In genomic region chr4:41217020-41217333, GRCh38 we compare ENCODE assay signal across 9 cellular contexts. TPM values are rescaled to one million over a fixed set of nuclear protein-coding genes. Genes with fewer than 3 reads are reported as not detected.
DNase-seq lines count a peak whose midpoint lies in the region; ATAC-seq and TF ChIP-seq lines count a peak whose summit lies in the region.
"Had no signal": no experiment of that assay in that cellular context is flagged by ENCODE, and none has a peak within 500 bp of the region (broad histone marks: within the 10 kb centered on the region; RNA-seq: fewer than 3 reads in every experiment).

No MANE protein-coding gene starts in this region.

- peak overlapping the region; percentile 77 for H3K4me3 Mint-ChIP-seq in GM23338
- peak overlapping the region; percentile 81 for H3K4me3 Mint-ChIP-seq in T-helper 17 cell

- H3K9me3 Mint-ChIP-seq in GM23338: no peaks in the 10 kb centered on the region

- no peaks in the 10 kb centered on the region for H3K36me3 ChIP-seq in GM23338 (ENCODE audit: insufficient read depth)

- H3K4me1 Mint-ChIP-seq in GM23338 (peaks cover 47% of the 10 kb centered on the region), T-helper 17 cell (peaks cover 13% of the 10 kb centered on the region)

- TF ChIP-seq CTCF in GM23338 (conservative IDR thresholded peaks at IDR 0.05; ENCODE audit: low read depth in 2 of 2) (no peak), fibroblast of mammary gland (conservative IDR thresholded peaks at IDR 0.05; ENCODE audit: control insufficient read depth, insufficient read depth, low read depth, low read length) (no peak), retinal pigment epithelial cell (conservative IDR thresholded peaks at IDR 0.05; ENCODE audit: low read depth, low read length) (no peak)

- peak overlapping the region; percentile 58 for H3K4me3 ChIP-seq in GM23338
- H3K4me3 ChIP-seq in fibroblast of mammary gland (ENCODE audit: control insufficient read depth, low read depth, low read length): peak overlapping the region; percentile 74
- peak overlapping the region; percentile 82 for H3K4me3 ChIP-seq in retinal pigment epithelial cell (ENCODE audit: low read length)

- no peaks in the 10 kb centered on the region for H3K9me3 ChIP-seq in T-helper 17 cell (ENCODE audit: control insufficient read depth, low read length, poor library complexity, severe bottlenecking)

- no peaks in the 10 kb centered on the region for H3K36me3 Mint-ChIP-seq in GM23338 (ENCODE audit: low read depth)
- H3K36me3 Mint-ChIP-seq in T-helper 17 cell (ENCODE audit: low read depth): no peaks in the 10 kb centered on the region

- peaks cover 13% of the 10 kb centered on the region; the same call in 1 of the 2 replicates for H3K27me3 ChIP-seq in GM23338 (ENCODE audit: insufficient read depth)

- ATAC-seq in GM23338 (no peak), T-helper 17 cell (no peak), GM19395 (IDR thresholded peaks at IDR 0.05; ENCODE audit: unreplicated experiment) (no peak), GM19324 (IDR thresholded peaks at IDR 0.05; ENCODE audit: low FRiP score, unreplicated experiment) (no peak)

- H3K4me1 ChIP-seq in GM23338 (ENCODE audit: insufficient read depth): peaks cover 26% of the 10 kb centered on the region

- peak overlapping the region; percentile 99 for H3K27ac Mint-ChIP-seq in GM23338
- no peak overlapping the region for H3K27ac Mint-ChIP-seq in T-helper 17 cell

- no peak for DNase-seq in GM23338 (ENCODE audit: low spot score)
- no peak for DNase-seq in T-helper 17 cell
- no peak for DNase-seq in fibroblast of mammary gland (ENCODE audit: low read depth)
- no peak for DNase-seq in retinal pigment epithelial cell (ENCODE audit: low read depth)
- no peak for DNase-seq in activated gamma-delta T cell (lab: John Stamatoyannopoulos, UW)
- DNase-seq in NK-92 (lab: John Stamatoyannopoulos, UW; ENCODE audit: unreplicated experiment): no peak
- DNase-seq: effector CD8-positive, alpha-beta T cell had no signal

- H4K20me1 ChIP-seq in GM23338 (replicated peaks; ENCODE audit: insufficient read depth): peaks cover 9% of the 10 kb centered on the region

- peaks cover 15% of the 10 kb centered on the region; the same call in 1 of the 2 replicates for H3F3A ChIP-seq in GM23338 (replicated peaks; ENCODE audit: low read depth)

- peak overlapping the region; percentile 88 for H3K27ac ChIP-seq in GM23338 (ENCODE audit: low read depth)

- H2AFZ ChIP-seq in GM23338: no peak overlapping the region

- peaks cover 29% of the 10 kb centered on the region for H3K27me3 Mint-ChIP-seq in GM23338 (ENCODE audit: insufficient read depth, low read depth, poor library complexity)
- peaks cover 65% of the 10 kb centered on the region for H3K27me3 Mint-ChIP-seq in T-helper 17 cell

- peak overlapping the region; percentile 55 for H3K4me2 ChIP-seq in GM23338

- H3K79me2 ChIP-seq in GM23338 (replicated peaks; ENCODE audit: insufficient read depth): peaks cover 17% of the 10 kb centered on the region

- H3K9me2 ChIP-seq in GM23338 (ENCODE audit: insufficient read depth): no peaks in the 10 kb centered on the region

TF ChIP-seq in GM23338, 12 proteins besides CTCF, POLR2A, EP300 and RAD21 (continues in another document):
- no peak for TF ChIP-seq NANOG (IDR thresholded peaks at IDR 0.05; ENCODE audit: borderline replicate concordance)
- no peak for TF ChIP-seq JUNB (IDR thresholded peaks at IDR 0.05; ENCODE audit: unreplicated experiment)
- no peak for TF ChIP-seq ZNF462 (CRISPR knock-in tag; IDR thresholded peaks at IDR 0.05)
- no peak for TF ChIP-seq REST (IDR thresholded peaks at IDR 0.05; ENCODE audit: unreplicated experiment)
- no peak for TF ChIP-seq ZNF114 (CRISPR knock-in tag; IDR thresholded peaks at IDR 0.05)

RNA-seq across cellular contexts. Expression of gene APBB2, which starts 2.6 kb away (rescaled TPM):
- total RNA-seq in GM23338 (2014; rRNA removed; shearing (Covaris generic)): 56.4 and 74.8 TPM in 2 replicates
- 34.1 and 35.8 TPM in 2 replicates for polyA plus RNA-seq in GM23338 (2016; fragmentation: Nextera tagmentation; extraction: Ambion mirVana)
- under 1 TPM; 0.60 to 0.65 TPM for total RNA-seq in T-helper 17 cell

RNA-seq across cellular contexts. Expression of gene UCHL1, which starts 39.8 kb away (rescaled TPM):
- 1,758 and 1,823 TPM in 2 replicates for total RNA-seq in GM23338 (2014; rRNA removed; shearing (Covaris generic))
- 926 and 998 TPM in 2 replicates for polyA plus RNA-seq in GM23338 (2016; fragmentation: Nextera tagmentation; extraction: Ambion mirVana)
- not detected for total RNA-seq in T-helper 17 cell

Comparison
In these comparisons a context has a peak if more than half of its experiments do, and no peak if none do; other contexts are left out.
1. RNA of gene APBB2, which starts 2.6 kb away (total RNA-seq): 56.4 to 74.8 TPM in GM23338; 0.60 to 0.65 TPM in T-helper 17 cell; every median in the first group is over 10 times any median in the second.
2. RNA of gene UCHL1, which starts 39.8 kb away (total RNA-seq): 1,758 to 1,823 TPM in GM23338; not detected in T-helper 17 cell; every median in the first group is over 1,000 times any median in the second.
3. Peak in every context shown above with its lines, with median percentiles within 50 percentile points of each other: H3K4me3 ChIP-seq.